1 cellular context compared by ENCODE assay signal in the genomic region with DNA sequence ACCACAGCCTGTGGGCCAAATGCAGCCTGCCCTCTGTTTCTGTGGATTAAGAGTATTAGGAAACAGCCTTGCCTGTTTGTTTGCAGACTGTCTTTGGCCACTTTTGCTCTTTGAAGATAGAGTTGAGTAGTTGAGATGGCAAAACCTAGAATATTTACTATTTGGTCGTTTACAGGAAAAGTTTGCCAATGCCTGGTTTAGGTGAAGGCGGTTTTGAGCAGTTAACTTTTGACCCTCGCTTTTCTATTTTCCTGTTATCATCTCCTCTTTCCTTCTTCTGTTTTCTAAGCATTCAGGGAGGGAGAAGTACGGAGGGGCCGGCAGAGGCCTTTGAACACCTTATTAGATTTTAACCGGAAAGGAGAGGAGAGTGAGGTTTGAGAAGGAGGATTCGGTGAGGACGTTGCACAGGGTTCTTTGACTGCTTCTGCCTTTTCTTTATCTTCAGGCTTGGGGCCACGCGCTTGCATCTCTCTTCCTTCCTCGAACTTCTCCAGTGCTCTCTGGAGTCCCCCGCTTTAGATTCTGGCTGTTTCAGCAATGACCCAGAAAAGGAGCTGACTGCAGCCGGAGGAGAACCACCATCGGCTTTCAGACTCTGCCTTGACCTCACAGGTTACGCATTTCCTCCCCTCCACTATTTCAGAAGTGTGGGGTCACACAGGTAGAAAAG.
A peak's percentile ranks its signal among the peaks of the same experiment; 100 is the strongest.
TF ChIP-seq lines count a peak whose summit lies in the region.

No MANE protein-coding gene starts in this region.

TF ChIP-seq in HepG2, 621 proteins besides CTCF, POLR2A, EP300 and RAD21 (continued from another document and continues in another):
- TF ChIP-seq, protein P1, sequence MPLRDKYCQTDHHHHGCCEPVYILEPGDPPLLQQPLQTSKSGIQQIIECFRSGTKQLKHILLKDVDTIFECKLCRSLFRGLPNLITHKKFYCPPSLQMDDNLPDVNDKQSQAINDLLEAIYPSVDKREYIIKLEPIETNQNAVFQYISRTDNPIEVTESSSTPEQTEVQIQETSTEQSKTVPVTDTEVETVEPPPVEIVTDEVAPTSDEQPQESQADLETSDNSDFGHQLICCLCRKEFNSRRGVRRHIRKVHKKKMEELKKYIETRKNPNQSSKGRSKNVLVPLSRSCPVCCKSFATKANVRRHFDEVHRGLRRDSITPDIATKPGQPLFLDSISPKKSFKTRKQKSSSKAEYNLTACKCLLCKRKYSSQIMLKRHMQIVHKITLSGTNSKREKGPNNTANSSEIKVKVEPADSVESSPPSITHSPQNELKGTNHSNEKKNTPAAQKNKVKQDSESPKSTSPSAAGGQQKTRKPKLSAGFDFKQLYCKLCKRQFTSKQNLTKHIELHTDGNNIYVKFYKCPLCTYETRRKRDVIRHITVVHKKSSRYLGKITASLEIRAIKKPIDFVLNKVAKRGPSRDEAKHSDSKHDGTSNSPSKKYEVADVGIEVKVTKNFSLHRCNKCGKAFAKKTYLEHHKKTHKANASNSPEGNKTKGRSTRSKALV (CRISPR knock-in tag; IDR thresholded peaks at IDR 0.05), result 0 out of 2 replicates have a peak, but pooled peaks have one; percentile 64
- TF ChIP-seq RXRA (CRISPR knock-in tag; IDR thresholded peaks at IDR 0.05) (peak; percentile 78; the same call in 1 of the 2 replicates), MIER3 (CRISPR knock-in tag; IDR thresholded peaks at IDR 0.05; ENCODE audit: borderline replicate concordance) (peak; percentile 92; the same call in 1 of the 2 replicates), ZNF670 (CRISPR knock-in tag; IDR thresholded peaks at IDR 0.05; ENCODE audit: borderline replicate concordance) (peak; percentile 69; the same call in 1 of the 2 replicates), SMYD3 (CRISPR knock-in tag; IDR thresholded peaks at IDR 0.05) (peak; percentile 69; the same call in 1 of the 2 replicates), ZNF17 (CRISPR knock-in tag; IDR thresholded peaks at IDR 0.05) (no peak), MATR3 (CRISPR knock-in tag; IDR thresholded peaks at IDR 0.05) (no peak), ZBTB1 (CRISPR knock-in tag; IDR thresholded peaks at IDR 0.05; ENCODE audit: borderline replicate concordance) (no peak), HOXD1 (CRISPR knock-in tag; IDR thresholded peaks at IDR 0.05) (peak; percentile 72; the same call in 1 of the 2 replicates), ZNF207 (IDR thresholded peaks at IDR 0.05; ENCODE audit: borderline replicate concordance) (no peak), MAFF (IDR thresholded peaks at IDR 0.05; ENCODE audit: low read depth, low read length) (0 out of 2 replicates have a peak, but pooled peaks have one; percentile 6), ZFP36L1 (CRISPR knock-in tag; IDR thresholded peaks at IDR 0.05) (peak; percentile 81; the same call in 1 of the 2 replicates), TARDBP (CRISPR knock-in tag; IDR thresholded peaks at IDR 0.05) (peak; percentile 95), NFYB (CRISPR knock-in tag; IDR thresholded peaks at IDR 0.05) (no peak), ZNF781 (CRISPR knock-in tag; IDR thresholded peaks at IDR 0.05; ENCODE audit: borderline replicate concordance, not compliant biosample characterization) (no peak), SOX13 (IDR thresholded peaks at IDR 0.05) (peak; percentile 79; the same call in 1 of the 2 replicates), SOX13 (CRISPR knock-in tag; conservative IDR thresholded peaks at IDR 0.05 in 1 of 2, IDR thresholded peaks at IDR 0.05 in 1 of 2) (peak in 1 of 2 experiments; percentile 94; a peak in 2 of 4 replicates), SKI (IDR thresholded peaks at IDR 0.05; ENCODE audit: partially characterized antibody) (peak; percentile 90), FOXA1 (IDR thresholded peaks at IDR 0.05) (0 out of 2 replicates have a peak, but pooled peaks have one; percentile 42), FOXA1 (CRISPR knock-in tag; IDR thresholded peaks at IDR 0.05) (peak; percentile 96), NFKBIZ (CRISPR knock-in tag; IDR thresholded peaks at IDR 0.05) (peak; percentile 69; the same call in 1 of the 2 replicates), SSRP1 (CRISPR knock-in tag; IDR thresholded peaks at IDR 0.05) (no peak; the same call in 1 of the 2 replicates), NFIC (IDR thresholded peaks at IDR 0.05; ENCODE audit: low read length) (peak; percentile 96), REPIN1 (CRISPR knock-in tag; IDR thresholded peaks at IDR 0.05; ENCODE audit: borderline replicate concordance, low read depth) (peak; percentile 72; the same call in 1 of the 2 replicates), ZNF160 (CRISPR knock-in tag; IDR thresholded peaks at IDR 0.05) (peak; percentile 69; the same call in 1 of the 2 replicates), PITX1 (CRISPR knock-in tag; IDR thresholded peaks at IDR 0.05) (peak; percentile 100), HMGA1 (CRISPR knock-in tag; conservative IDR thresholded peaks at IDR 0.05) (no peak), SIX1 (CRISPR knock-in tag; IDR thresholded peaks at IDR 0.05; ENCODE audit: borderline replicate concordance) (peak; percentile 84; the same call in 1 of the 2 replicates), ZSCAN25 (CRISPR knock-in tag; IDR thresholded peaks at IDR 0.05) (peak; percentile 78; the same call in 1 of the 2 replicates), POLR2AphosphoS5 (IDR thresholded peaks at IDR 0.05; ENCODE audit: low read depth, low read length) (peak; percentile 58; the same call in 1 of the 2 replicates), ZNF614 (CRISPR knock-in tag; IDR thresholded peaks at IDR 0.05; ENCODE audit: borderline replicate concordance) (peak; percentile 88), ZNF431 (CRISPR knock-in tag; IDR thresholded peaks at IDR 0.05; ENCODE audit: borderline replicate concordance, low read depth) (peak; percentile 48; the same call in 1 of the 2 replicates), KLF9 (CRISPR knock-in tag; IDR thresholded peaks at IDR 0.05; ENCODE audit: low read depth) (no peak), MTF2 (CRISPR knock-in tag; IDR thresholded peaks at IDR 0.05; ENCODE audit: borderline replicate concordance) (no peak), ATF1 (CRISPR knock-in tag; IDR thresholded peaks at IDR 0.05) (peak; percentile 80), DR1 (CRISPR knock-in tag; IDR thresholded peaks at IDR 0.05) (0 out of 2 replicates have a peak, but pooled peaks have one; percentile 43), ZFX (CRISPR knock-in tag; IDR thresholded peaks at IDR 0.05; ENCODE audit: low read depth) (peak; percentile 66), HES4 (CRISPR knock-in tag; IDR thresholded peaks at IDR 0.05; ENCODE audit: borderline replicate concordance) (no peak), ZNF567 (CRISPR knock-in tag; IDR thresholded peaks at IDR 0.05; ENCODE audit: borderline replicate concordance) (no peak), FOXK1 (CRISPR knock-in tag; IDR thresholded peaks at IDR 0.05; ENCODE audit: borderline replicate concordance, low read depth) (peak; percentile 96; the same call in 1 of the 2 replicates), ZNF12 (CRISPR knock-in tag; IDR thresholded peaks at IDR 0.05) (peak; percentile 68; the same call in 1 of the 2 replicates), KMT2A (CRISPR knock-in tag; IDR thresholded peaks at IDR 0.05) (peak; percentile 41), SMAD9 (CRISPR knock-in tag; IDR thresholded peaks at IDR 0.05) (no peak), SALL1 (CRISPR knock-in tag; IDR thresholded peaks at IDR 0.05) (peak; percentile 81; the same call in 1 of the 2 replicates), MAFK (conservative IDR thresholded peaks at IDR 0.05 in 1 of 2, IDR thresholded peaks at IDR 0.05 in 1 of 2; ENCODE audit: low read length in 2 of 2) (no peak), ZNF724P (CRISPR knock-in tag; IDR thresholded peaks at IDR 0.05; ENCODE audit: borderline replicate concordance) (no peak), ZNF263 (CRISPR knock-in tag; IDR thresholded peaks at IDR 0.05) (peak; percentile 77), KLF6 (CRISPR knock-in tag; IDR thresholded peaks at IDR 0.05) (peak; percentile 55; the same call in 1 of the 2 replicates), ZNF143 (CRISPR knock-in tag; IDR thresholded peaks at IDR 0.05) (0 out of 2 replicates have a peak, but pooled peaks have one; percentile 52), BHLHE40 (IDR thresholded peaks at IDR 0.05; ENCODE audit: low read length) (no peak), STAT5B (CRISPR knock-in tag; IDR thresholded peaks at IDR 0.05) (no peak), ZNF788 (CRISPR knock-in tag; IDR thresholded peaks at IDR 0.05; ENCODE audit: borderline replicate concordance) (peak; percentile 71; the same call in 1 of the 2 replicates), RXRB (CRISPR knock-in tag; IDR thresholded peaks at IDR 0.05; ENCODE audit: borderline replicate concordance) (peak; percentile 96)
- TF ChIP-seq, protein P2, sequence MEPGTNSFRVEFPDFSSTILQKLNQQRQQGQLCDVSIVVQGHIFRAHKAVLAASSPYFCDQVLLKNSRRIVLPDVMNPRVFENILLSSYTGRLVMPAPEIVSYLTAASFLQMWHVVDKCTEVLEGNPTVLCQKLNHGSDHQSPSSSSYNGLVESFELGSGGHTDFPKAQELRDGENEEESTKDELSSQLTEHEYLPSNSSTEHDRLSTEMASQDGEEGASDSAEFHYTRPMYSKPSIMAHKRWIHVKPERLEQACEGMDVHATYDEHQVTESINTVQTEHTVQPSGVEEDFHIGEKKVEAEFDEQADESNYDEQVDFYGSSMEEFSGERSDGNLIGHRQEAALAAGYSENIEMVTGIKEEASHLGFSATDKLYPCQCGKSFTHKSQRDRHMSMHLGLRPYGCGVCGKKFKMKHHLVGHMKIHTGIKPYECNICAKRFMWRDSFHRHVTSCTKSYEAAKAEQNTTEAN (CRISPR knock-in tag; conservative IDR thresholded peaks at IDR 0.05), result peak; percentile 84
- TF ChIP-seq, protein P3, sequence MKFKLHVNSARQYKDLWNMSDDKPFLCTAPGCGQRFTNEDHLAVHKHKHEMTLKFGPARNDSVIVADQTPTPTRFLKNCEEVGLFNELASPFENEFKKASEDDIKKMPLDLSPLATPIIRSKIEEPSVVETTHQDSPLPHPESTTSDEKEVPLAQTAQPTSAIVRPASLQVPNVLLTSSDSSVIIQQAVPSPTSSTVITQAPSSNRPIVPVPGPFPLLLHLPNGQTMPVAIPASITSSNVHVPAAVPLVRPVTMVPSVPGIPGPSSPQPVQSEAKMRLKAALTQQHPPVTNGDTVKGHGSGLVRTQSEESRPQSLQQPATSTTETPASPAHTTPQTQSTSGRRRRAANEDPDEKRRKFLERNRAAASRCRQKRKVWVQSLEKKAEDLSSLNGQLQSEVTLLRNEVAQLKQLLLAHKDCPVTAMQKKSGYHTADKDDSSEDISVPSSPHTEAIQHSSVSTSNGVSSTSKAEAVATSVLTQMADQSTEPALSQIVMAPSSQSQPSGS (CRISPR knock-in tag; IDR thresholded peaks at IDR 0.05), result peak; percentile 74
- TF ChIP-seq, protein P4, sequence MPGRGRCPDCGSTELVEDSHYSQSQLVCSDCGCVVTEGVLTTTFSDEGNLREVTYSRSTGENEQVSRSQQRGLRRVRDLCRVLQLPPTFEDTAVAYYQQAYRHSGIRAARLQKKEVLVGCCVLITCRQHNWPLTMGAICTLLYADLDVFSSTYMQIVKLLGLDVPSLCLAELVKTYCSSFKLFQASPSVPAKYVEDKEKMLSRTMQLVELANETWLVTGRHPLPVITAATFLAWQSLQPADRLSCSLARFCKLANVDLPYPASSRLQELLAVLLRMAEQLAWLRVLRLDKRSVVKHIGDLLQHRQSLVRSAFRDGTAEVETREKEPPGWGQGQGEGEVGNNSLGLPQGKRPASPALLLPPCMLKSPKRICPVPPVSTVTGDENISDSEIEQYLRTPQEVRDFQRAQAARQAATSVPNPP (CRISPR knock-in tag; IDR thresholded peaks at IDR 0.05), result peak; percentile 72; the same call in 1 of the 2 replicates
- TF ChIP-seq, protein P5, sequence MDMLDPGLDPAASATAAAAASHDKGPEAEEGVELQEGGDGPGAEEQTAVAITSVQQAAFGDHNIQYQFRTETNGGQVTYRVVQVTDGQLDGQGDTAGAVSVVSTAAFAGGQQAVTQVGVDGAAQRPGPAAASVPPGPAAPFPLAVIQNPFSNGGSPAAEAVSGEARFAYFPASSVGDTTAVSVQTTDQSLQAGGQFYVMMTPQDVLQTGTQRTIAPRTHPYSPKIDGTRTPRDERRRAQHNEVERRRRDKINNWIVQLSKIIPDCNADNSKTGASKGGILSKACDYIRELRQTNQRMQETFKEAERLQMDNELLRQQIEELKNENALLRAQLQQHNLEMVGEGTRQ (IDR thresholded peaks at IDR 0.05; ENCODE audit: low read depth, low read length), result no peak
- TF ChIP-seq, protein P5 (CRISPR knock-in tag; IDR thresholded peaks at IDR 0.05; ENCODE audit: borderline replicate concordance), result no peak
- TF ChIP-seq, protein P6, sequence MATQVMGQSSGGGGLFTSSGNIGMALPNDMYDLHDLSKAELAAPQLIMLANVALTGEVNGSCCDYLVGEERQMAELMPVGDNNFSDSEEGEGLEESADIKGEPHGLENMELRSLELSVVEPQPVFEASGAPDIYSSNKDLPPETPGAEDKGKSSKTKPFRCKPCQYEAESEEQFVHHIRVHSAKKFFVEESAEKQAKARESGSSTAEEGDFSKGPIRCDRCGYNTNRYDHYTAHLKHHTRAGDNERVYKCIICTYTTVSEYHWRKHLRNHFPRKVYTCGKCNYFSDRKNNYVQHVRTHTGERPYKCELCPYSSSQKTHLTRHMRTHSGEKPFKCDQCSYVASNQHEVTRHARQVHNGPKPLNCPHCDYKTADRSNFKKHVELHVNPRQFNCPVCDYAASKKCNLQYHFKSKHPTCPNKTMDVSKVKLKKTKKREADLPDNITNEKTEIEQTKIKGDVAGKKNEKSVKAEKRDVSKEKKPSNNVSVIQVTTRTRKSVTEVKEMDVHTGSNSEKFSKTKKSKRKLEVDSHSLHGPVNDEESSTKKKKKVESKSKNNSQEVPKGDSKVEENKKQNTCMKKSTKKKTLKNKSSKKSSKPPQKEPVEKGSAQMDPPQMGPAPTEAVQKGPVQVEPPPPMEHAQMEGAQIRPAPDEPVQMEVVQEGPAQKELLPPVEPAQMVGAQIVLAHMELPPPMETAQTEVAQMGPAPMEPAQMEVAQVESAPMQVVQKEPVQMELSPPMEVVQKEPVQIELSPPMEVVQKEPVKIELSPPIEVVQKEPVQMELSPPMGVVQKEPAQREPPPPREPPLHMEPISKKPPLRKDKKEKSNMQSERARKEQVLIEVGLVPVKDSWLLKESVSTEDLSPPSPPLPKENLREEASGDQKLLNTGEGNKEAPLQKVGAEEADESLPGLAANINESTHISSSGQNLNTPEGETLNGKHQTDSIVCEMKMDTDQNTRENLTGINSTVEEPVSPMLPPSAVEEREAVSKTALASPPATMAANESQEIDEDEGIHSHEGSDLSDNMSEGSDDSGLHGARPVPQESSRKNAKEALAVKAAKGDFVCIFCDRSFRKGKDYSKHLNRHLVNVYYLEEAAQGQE (IDR thresholded peaks at IDR 0.05; ENCODE audit: borderline replicate concordance in 1 of 2, low read depth in 1 of 2, low read length in 2 of 2), result peak in 1 of 2 experiments; percentile 22; a peak in 2 of 4 replicates
